In genomic region chr4:121690001-121690400, GRCh38 we compare ENCODE assay signal across 11 cellular contexts. TPM values are rescaled to one million over a fixed set of nuclear protein-coding genes. Genes with fewer than 3 reads are reported as not detected.
A peak's percentile ranks its signal among the peaks of the same experiment; 100 is the strongest.
DNase-seq lines count a peak whose midpoint lies in the region; ATAC-seq, FAIRE-seq and TF ChIP-seq lines count a peak whose summit lies in the region.
"Had no signal": no experiment of that assay in that cellular context is flagged by ENCODE, and none has a peak within 500 bp of the region (broad histone marks: within the 10 kb centered on the region; RNA-seq: fewer than 3 reads in every experiment).

No MANE protein-coding gene starts in this region.

- peaks cover 4% of the 10 kb centered on the region for H4K20me1 ChIP-seq in keratinocyte (ENCODE audit: control insufficient read depth, extremely low read depth, insufficient read depth, low read length)

- no peak overlapping the region for H3K27ac Mint-ChIP-seq in activated T-cell treated with anti-CD3 and anti-CD28 coated beads, Interleukin-2, amount 50 U/mL, for 72 hours
- H3K27ac Mint-ChIP-seq: nephron; stimulated activated naive CD8-positive, alpha-beta T cell treated with anti-CD3 and anti-CD28 coated beads, Interleukin-15, Interleukin-2, amounts not matched to agents 100 ng/mL and 50 ng/mL, for 24 hours; T-helper 2 cell treated with Interferon-gamma antibody and Interleukin-4, amounts not matched to agents 5 μg/mL and 100 μg/mL, for 36 hours had no signal

- peak; percentile 38 to 52 for ATAC-seq in activated T-cell treated with anti-CD3 and anti-CD28 coated beads, Interleukin-2, amount 50 U/mL, for 72 hours (replicated peaks in 1 of 2)
- ATAC-seq in GM18517 (IDR thresholded peaks at IDR 0.05; ENCODE audit: unreplicated experiment) (no peak), GM19455 (IDR thresholded peaks at IDR 0.05; ENCODE audit: unreplicated experiment) (no peak), HG03135 (IDR thresholded peaks at IDR 0.05; ENCODE audit: unreplicated experiment) (no peak)

- no peak overlapping the region for H2AFZ ChIP-seq in keratinocyte (ENCODE audit: control insufficient read depth, low read length)

- peak overlapping the region; percentile 54 for H3K9ac ChIP-seq in keratinocyte (ENCODE audit: control insufficient read depth, extremely low read depth, insufficient read depth, low read length)

- H3K4me2 ChIP-seq in keratinocyte (ENCODE audit: control insufficient read depth, extremely low read depth, insufficient read depth, low read depth, low read length) = peak overlapping the region; percentile 88

- dilution Hi-C loops in keratinocyte (cut with MboI; ENCODE audit: extremely low pct_ligation_motif_present, low sequenced_read_pairs) = no loop called here

- H3K9me1 ChIP-seq in keratinocyte (ENCODE audit: control insufficient read depth, extremely low read depth, insufficient read depth, low read length) = peaks cover 4% of the 10 kb centered on the region

- POLR2A ChIA-PET in RWPE1 (lab: Yijun Ruan, JAX; ENCODE audit: low non-redundant PET) = no interaction called here

- H3K36me3 Mint-ChIP-seq in activated T-cell treated with anti-CD3 and anti-CD28 coated beads, Interleukin-2, amount 50 U/mL, for 72 hours (ENCODE audit: insufficient read depth in 2 of 2) = no peaks in the 10 kb centered on the region

- H3K27me3 ChIP-seq in keratinocyte (ENCODE audit: control insufficient read depth, extremely low read depth, insufficient read depth, low read length) = no peaks in the 10 kb centered on the region
- no peaks in the 10 kb centered on the region for H3K27me3 ChIP-seq in uterus

- H3K36me3 ChIP-seq in keratinocyte (ENCODE audit: control insufficient read depth in 2 of 2, extremely low read depth in 1 of 2, insufficient read depth in 2 of 2, low read length in 2 of 2) (peaks cover 15 to 39% of the 10 kb centered on the region in 2 experiments), uterus (no peaks in the 10 kb centered on the region)

- intact Hi-C loops in uterus (cut with DNase I; ENCODE audit: low total_unique reads) = no loop called here

- TF ChIP-seq POLR2A in uterus (IDR thresholded peaks at IDR 0.05) = no peak

- peaks cover 18% of the 10 kb centered on the region for H3K4me1 Mint-ChIP-seq in activated T-cell treated with anti-CD3 and anti-CD28 coated beads, Interleukin-2, amount 50 U/mL, for 72 hours (ENCODE audit: low read depth)

- no peak for TF ChIP-seq CTCF in RWPE1 (conservative IDR thresholded peaks at IDR 0.05; ENCODE audit: low read depth)
- TF ChIP-seq CTCF in keratinocyte (optimal IDR thresholded peaks at IDR 0.05 in 1 of 3, IDR thresholded peaks at IDR 0.05 in 1 of 3, conservative IDR thresholded peaks at IDR 0.05 in 1 of 3; ENCODE audit: extremely low read depth in 1 of 3, insufficient read depth in 2 of 3, low read length in 3 of 3) = no peak
- TF ChIP-seq CTCF in uterus (IDR thresholded peaks at IDR 0.05) = no peak

- no peak overlapping the region for H3K4me3 Mint-ChIP-seq in activated T-cell treated with anti-CD3 and anti-CD28 coated beads, Interleukin-2, amount 50 U/mL, for 72 hours
- H3K4me3 Mint-ChIP-seq: nephron; stimulated activated naive CD8-positive, alpha-beta T cell treated with anti-CD3 and anti-CD28 coated beads, Interleukin-15, Interleukin-2, amounts not matched to agents 100 ng/mL and 50 ng/mL, for 24 hours; T-helper 2 cell treated with Interferon-gamma antibody and Interleukin-4, amounts not matched to agents 5 μg/mL and 100 μg/mL, for 36 hours had no signal

- H3K9me3 Mint-ChIP-seq in activated T-cell treated with anti-CD3 and anti-CD28 coated beads, Interleukin-2, amount 50 U/mL, for 72 hours = no peaks in the 10 kb centered on the region
- H3K9me3 Mint-ChIP-seq: nephron; stimulated activated naive CD8-positive, alpha-beta T cell treated with anti-CD3 and anti-CD28 coated beads, Interleukin-15, Interleukin-2, amounts not matched to agents 100 ng/mL and 50 ng/mL, for 24 hours; T-helper 2 cell treated with Interferon-gamma antibody and Interleukin-4, amounts not matched to agents 5 μg/mL and 100 μg/mL, for 36 hours had no signal

- DNase-seq in activated T-cell treated with anti-CD3 and anti-CD28 coated beads, Interleukin-2, amount 50 U/mL, for 72 hours = no peak
- DNase-seq in activated T-cell treated with anti-CD3 and anti-CD28 coated beads for 4 hours (no peak), RWPE1 (ENCODE audit: low spot score) (no peak), keratinocyte (ENCODE audit: low read depth, low spot score) (no peak), uterus (no peak)

- H3K9me3 ChIP-seq in keratinocyte (ENCODE audit: control insufficient read depth, low read depth, low read length) (no peaks in the 10 kb centered on the region), uterus (no peaks in the 10 kb centered on the region)

- H3K4me3 ChIP-seq in keratinocyte (ENCODE audit: control insufficient read depth in 2 of 3, extremely low read depth in 1 of 3, insufficient read depth in 2 of 3, low read depth in 1 of 3, low read length in 3 of 3) = peak overlapping the region in 2 of 3 experiments; percentile 48 to 52
- H3K4me3 ChIP-seq in uterus = no peak overlapping the region

- peaks cover 79% of the 10 kb centered on the region for H3K79me2 ChIP-seq in keratinocyte (ENCODE audit: control insufficient read depth, insufficient read depth, low read length)

- peaks cover 42% of the 10 kb centered on the region for H3K4me1 ChIP-seq in keratinocyte (ENCODE audit: control insufficient read depth, extremely low read depth, insufficient read depth, low read length)
- peaks cover 0 to 15% of the 10 kb centered on the region in 2 donors for H3K4me1 ChIP-seq in uterus

- H3K27me3 Mint-ChIP-seq in activated T-cell treated with anti-CD3 and anti-CD28 coated beads, Interleukin-2, amount 50 U/mL, for 72 hours (ENCODE audit: low read depth) = no peaks in the 10 kb centered on the region

- H3K27ac ChIP-seq in RWPE1 = peak overlapping the region; percentile 78
- peak overlapping the region; percentile 92 for H3K27ac ChIP-seq in keratinocyte (ENCODE audit: control insufficient read depth, insufficient read depth, low read length)
- peak overlapping the region; percentile 79 to 95 for H3K27ac ChIP-seq in uterus

- CTCF ChIA-PET in RWPE1 (lab: Yijun Ruan, JAX) = no interaction called here

- no peak for FAIRE-seq in keratinocyte (lab: Jason Lieb, UNC)

RNA-seq across cellular contexts. Expression of gene ANXA5, which starts 6.8 kb away (rescaled TPM):
- 100 to 1,000 TPM in 1 of 2 donors, 10 to 100 TPM in 1; 64.1 to 110 TPM for total RNA-seq in activated T-cell treated with anti-CD3 and anti-CD28 coated beads, Interleukin-2, amount 50 U/mL, for 72 hours
- 318 to 527 TPM (median 512 TPM) in 3 replicates for polyA plus RNA-seq in keratinocyte
- polyA plus RNA-seq in keratinocyte (2011; ENCODE audit: low read depth) = 211 TPM
- 330 and 533 TPM in 2 replicates for polyA plus RNA-seq in keratinocyte (2011; cell fraction: cytosol; rRNA removed)
- 283 and 314 TPM in 2 replicates for polyA plus RNA-seq in keratinocyte (2011; cell fraction: nucleus; rRNA removed)
- polyA plus RNA-seq in keratinocyte (2012; ENCODE audit: low replicate concordance) = 134 and 409 TPM in 2 replicates
- polyA minus RNA-seq in keratinocyte = 100 to 249 TPM (median 157 TPM) in 3 replicates
- polyA minus RNA-seq in keratinocyte (2011; cell fraction: cytosol; rRNA and poly(A)+ RNA removed) = 298 TPM
- 63.0 and 106 TPM in 2 replicates for polyA minus RNA-seq in keratinocyte (2011; cell fraction: nucleus; rRNA and poly(A)+ RNA removed)
- 100 to 1,000 TPM; 255 to 353 (median 316) TPM for total RNA-seq in uterus

Comparison
In these comparisons a context has a peak if more than half of its experiments do, and no peak if none do; other contexts are left out.
1. ATAC-seq: peak in activated T-cell treated with anti-CD3 and anti-CD28 coated beads, Interleukin-2, amount 50 U/mL, for 72 hours (2 of 2); none in GM18517 (single experiment), GM19455 (single experiment) and HG03135 (single experiment).
2. H3K4me3 ChIP-seq: peak in keratinocyte (2 of 3); none in uterus (0 of 2).
3. Peak in every context shown above with its lines, with median percentiles within 50 percentile points of each other: H3K27ac ChIP-seq.